25 cellular contexts compared by ENCODE assay signal in genomic region chr10:111590703-111591102, GRCh38.
"Had no signal": no experiment of that assay in that cellular context is flagged by ENCODE, and none has a peak within 500 bp of the region (broad histone marks: within the 10 kb centered on the region; RNA-seq: fewer than 3 reads in every experiment).

No MANE protein-coding gene starts in this region.

- H3K27me3 ChIP-seq: stomach, suprapubic skin, testis, thyroid gland, tibial artery, tibial nerve, transverse colon, upper lobe of left lung, upper lobe of right lung, uterus, vagina had no signal

- H3K4me1 ChIP-seq: stomach, testis, thyroid gland, tibial artery, tibial nerve, transverse colon, upper lobe of left lung, upper lobe of right lung, uterus, vagina had no signal

- ATAC-seq: stimulated activated effector memory CD8-positive, alpha-beta T cell treated with anti-CD3 and anti-CD28 coated beads, Interleukin-12 subunit alpha, Interleukin-12 subunit beta, amount 100 ng/mL, for 72 hours; stimulated activated memory B cell treated with anti-CD40 and anti-IgM and Interleukin-4, amounts not matched to agents 10 μg/mL and 1 μg/mL and 100 μg/mL, for 72 hours; stimulated activated naive B cell treated with anti-CD40 and anti-IgM and Interleukin-4, amounts not matched to agents 10 μg/mL and 1 μg/mL and 100 μg/mL, for 72 hours; stimulated activated naive CD8-positive, alpha-beta T cell treated with anti-CD3 and anti-CD28 coated beads, Interleukin-15, amount 100 ng/mL, for 72 hours; stimulated activated naive CD8-positive, alpha-beta T cell treated with anti-CD3 and anti-CD28 coated beads, Interleukin-15, Interleukin-2, amounts not matched to agents 100 U/mL and 50 U/mL, for 24 hours; upper lobe of right lung had no signal

- H3K9me3 ChIP-seq: stomach, suprapubic skin, testis, thoracic aorta, thyroid gland, tibial artery, tibial nerve, transverse colon, upper lobe of left lung, upper lobe of right lung, uterus, vagina had no signal

- H3K36me3 ChIP-seq: stomach, suprapubic skin, thoracic aorta, thyroid gland, tibial artery, tibial nerve, transverse colon, upper lobe of left lung, upper lobe of right lung, uterus, vagina had no signal

- H3K4me3 ChIP-seq: stomach, suprapubic skin, testis, thoracic aorta, thyroid gland, tibial artery, tibial nerve, transverse colon, upper lobe of left lung, upper lobe of right lung, uterus, vagina had no signal

- DNase-seq: stimulated activated CD4-positive, alpha-beta T cell treated with anti-CD3 and anti-CD28 coated beads, Interleukin-2, amount 100 ng/mL, for 48 hours; stimulated activated CD4-positive, alpha-beta T cell treated with anti-CD3 and anti-CD28 coated beads, Interleukin-4, amount 100 ng/mL, for 1 hour; stimulated activated CD4-positive, alpha-beta T cell treated with anti-CD3 and anti-CD28 coated beads, Interleukin-4, amount 100 ng/mL, for 24 hours; stimulated activated CD4-positive, alpha-beta T cell treated with anti-CD3 and anti-CD28 coated beads, Interleukin-4, amount 100 ng/mL, for 4 hours; stimulated activated CD8-positive, alpha-beta memory T cell treated with anti-CD3 and anti-CD28 coated beads, Interleukin-4, amount 100 ng/mL, for 48 hours; stimulated activated naive B cell treated with anti-CD40 and anti-IgM and Interleukin-4, amounts not matched to agents 10 μg/mL and 1 μg/mL and 100 μg/mL, for 72 hours; stimulated activated naive CD4-positive, alpha-beta T cell; stimulated activated naive CD4-positive, alpha-beta T cell treated with Interleukin-2 at 50 U/mL for 16 hours; stimulated activated naive CD8-positive, alpha-beta T cell treated with anti-CD3 and anti-CD28 coated beads, Interleukin-15, amount 100 ng/mL, for 72 hours; stimulated activated naive CD8-positive, alpha-beta T cell treated with anti-CD3 and anti-CD28 coated beads, Interleukin-15, Interleukin-2, amounts not matched to agents 100 U/mL and 50 U/mL, for 24 hours; stomach; substantia nigra; testis; thyroid gland; tibial artery; transverse colon; upper lobe of left lung; upper lobe of right lung; uterus had no signal

- H3K27ac ChIP-seq: stomach, suprapubic skin, testis, thoracic aorta, thyroid gland, tibial artery, tibial nerve, transverse colon, upper lobe of left lung, upper lobe of right lung, uterus, vagina had no signal
